11 cellular contexts compared by ENCODE assay signal in genomic region chr1:36996106-36996505, GRCh38. TPM values are rescaled to one million over a fixed set of nuclear protein-coding genes. Genes with fewer than 3 reads are reported as not detected.
"Had no signal": no experiment of that assay in that cellular context is flagged by ENCODE, and none has a peak within 500 bp of the region (broad histone marks: within the 10 kb centered on the region; RNA-seq: fewer than 3 reads in every experiment).

No MANE protein-coding gene starts in this region.

- H3K27ac Mint-ChIP-seq: GM23338, HFFc6, IgD-negative memory B cell had no signal

- H3K9me3 ChIP-seq: HAP-1 had no signal

- ATAC-seq: GM23338, HCT116, HepG2 had no signal

- FAIRE-seq: HepG2 had no signal

- H3K36me3 Mint-ChIP-seq: IgD-negative memory B cell had no signal

- H3K4me3 Mint-ChIP-seq: GM23338, HFFc6, IgD-negative memory B cell had no signal

- H3K9me3 Mint-ChIP-seq: GM23338 had no signal

- H3K4me3 ChIP-seq: GM23338, HAP-1 had no signal

- H2AFZ ChIP-seq: GM23338 had no signal

- H3K4me2 ChIP-seq: GM23338 had no signal

- H3K36me3 ChIP-seq: HAP-1 had no signal

- H3K27ac ChIP-seq: HL-60 had no signal

- H3K4me1 ChIP-seq: HAP-1 had no signal

- DNase-seq: H7, HFFc6, KBM-7 had no signal

RNA-seq across cellular contexts. Expression of gene GRIK3, which starts 38.2 kb away (rescaled TPM):
- total RNA-seq: H4, HepG2, HFFc6, HT1080 had no signal
- polyA plus RNA-seq: HepG2 had no signal
